ENCODE assay signal across 1 cellular context in the genomic region with DNA sequence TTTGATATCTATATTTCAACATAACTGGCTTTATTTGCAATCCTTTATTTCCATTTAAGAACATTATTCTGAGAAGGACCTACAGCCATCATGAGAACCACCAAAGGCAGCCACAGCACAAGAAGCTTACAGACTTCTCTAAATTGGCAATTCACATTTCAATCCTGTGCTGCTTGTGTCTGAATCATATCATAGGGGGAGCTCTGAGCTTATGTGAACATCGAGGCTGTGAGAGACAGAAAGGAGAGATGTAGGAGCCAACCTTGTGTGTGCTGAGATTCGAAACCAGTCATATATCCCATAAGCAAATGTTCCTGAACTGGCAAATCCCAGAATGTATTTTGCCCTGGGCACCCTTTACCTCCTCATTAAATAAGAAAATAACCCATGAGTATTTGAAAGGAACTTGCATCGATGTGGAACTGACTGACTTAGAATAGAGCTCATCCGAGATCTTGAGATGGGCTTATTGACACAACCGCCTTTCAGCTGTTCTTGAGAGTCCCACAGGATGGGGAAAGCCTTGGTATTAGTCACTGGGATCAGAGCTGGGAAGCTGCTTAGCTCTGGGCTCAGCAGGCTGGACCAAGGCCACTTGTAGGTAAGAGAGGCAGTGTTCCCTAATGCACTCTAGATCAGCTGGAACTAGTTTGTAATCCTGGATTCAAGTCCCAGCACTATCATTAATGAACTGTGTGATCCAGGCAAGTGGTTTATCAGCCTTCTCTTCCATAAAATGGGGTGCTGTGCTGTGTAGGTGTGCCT.
TF ChIP-seq lines count a peak whose summit lies in the region.

No MANE protein-coding gene starts in this region.

TF ChIP-seq in SK-N-SH, 30 proteins besides CTCF, POLR2A, EP300 and RAD21 (continued from another document):
- TF ChIP-seq, protein P1, sequence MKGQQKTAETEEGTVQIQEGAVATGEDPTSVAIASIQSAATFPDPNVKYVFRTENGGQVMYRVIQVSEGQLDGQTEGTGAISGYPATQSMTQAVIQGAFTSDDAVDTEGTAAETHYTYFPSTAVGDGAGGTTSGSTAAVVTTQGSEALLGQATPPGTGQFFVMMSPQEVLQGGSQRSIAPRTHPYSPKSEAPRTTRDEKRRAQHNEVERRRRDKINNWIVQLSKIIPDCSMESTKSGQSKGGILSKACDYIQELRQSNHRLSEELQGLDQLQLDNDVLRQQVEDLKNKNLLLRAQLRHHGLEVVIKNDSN (IDR thresholded peaks at IDR 0.05; ENCODE audit: borderline replicate concordance, low read depth): no peak
- TF ChIP-seq POLR2AphosphoS5 (IDR thresholded peaks at IDR 0.05; ENCODE audit: low read depth, low read length): no peak
- TF ChIP-seq FOSL2 (IDR thresholded peaks at IDR 0.05; ENCODE audit: borderline replicate concordance, low read depth): no peak
- TF ChIP-seq YY1 (IDR thresholded peaks at IDR 0.05; ENCODE audit: low read depth): no peak
- TF ChIP-seq GABPA (IDR thresholded peaks at IDR 0.05; ENCODE audit: low read depth): no peak
- no peak for TF ChIP-seq MAX (IDR thresholded peaks at IDR 0.05; ENCODE audit: low read depth)
- no peak for TF ChIP-seq NFIC (IDR thresholded peaks at IDR 0.05; ENCODE audit: borderline replicate concordance)
- TF ChIP-seq TAF1 (IDR thresholded peaks at IDR 0.05; ENCODE audit: borderline replicate concordance, low read depth, low read length): no peak
- no peak for TF ChIP-seq EZH2phosphoT487 (IDR thresholded peaks at IDR 0.05; ENCODE audit: borderline replicate concordance, low read depth)
- no peak for TF ChIP-seq TEAD4 (IDR thresholded peaks at IDR 0.05; ENCODE audit: borderline replicate concordance, insufficient read depth)
- TF ChIP-seq, protein P2, sequence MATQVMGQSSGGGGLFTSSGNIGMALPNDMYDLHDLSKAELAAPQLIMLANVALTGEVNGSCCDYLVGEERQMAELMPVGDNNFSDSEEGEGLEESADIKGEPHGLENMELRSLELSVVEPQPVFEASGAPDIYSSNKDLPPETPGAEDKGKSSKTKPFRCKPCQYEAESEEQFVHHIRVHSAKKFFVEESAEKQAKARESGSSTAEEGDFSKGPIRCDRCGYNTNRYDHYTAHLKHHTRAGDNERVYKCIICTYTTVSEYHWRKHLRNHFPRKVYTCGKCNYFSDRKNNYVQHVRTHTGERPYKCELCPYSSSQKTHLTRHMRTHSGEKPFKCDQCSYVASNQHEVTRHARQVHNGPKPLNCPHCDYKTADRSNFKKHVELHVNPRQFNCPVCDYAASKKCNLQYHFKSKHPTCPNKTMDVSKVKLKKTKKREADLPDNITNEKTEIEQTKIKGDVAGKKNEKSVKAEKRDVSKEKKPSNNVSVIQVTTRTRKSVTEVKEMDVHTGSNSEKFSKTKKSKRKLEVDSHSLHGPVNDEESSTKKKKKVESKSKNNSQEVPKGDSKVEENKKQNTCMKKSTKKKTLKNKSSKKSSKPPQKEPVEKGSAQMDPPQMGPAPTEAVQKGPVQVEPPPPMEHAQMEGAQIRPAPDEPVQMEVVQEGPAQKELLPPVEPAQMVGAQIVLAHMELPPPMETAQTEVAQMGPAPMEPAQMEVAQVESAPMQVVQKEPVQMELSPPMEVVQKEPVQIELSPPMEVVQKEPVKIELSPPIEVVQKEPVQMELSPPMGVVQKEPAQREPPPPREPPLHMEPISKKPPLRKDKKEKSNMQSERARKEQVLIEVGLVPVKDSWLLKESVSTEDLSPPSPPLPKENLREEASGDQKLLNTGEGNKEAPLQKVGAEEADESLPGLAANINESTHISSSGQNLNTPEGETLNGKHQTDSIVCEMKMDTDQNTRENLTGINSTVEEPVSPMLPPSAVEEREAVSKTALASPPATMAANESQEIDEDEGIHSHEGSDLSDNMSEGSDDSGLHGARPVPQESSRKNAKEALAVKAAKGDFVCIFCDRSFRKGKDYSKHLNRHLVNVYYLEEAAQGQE (IDR thresholded peaks at IDR 0.05; ENCODE audit: low read depth, low read length): no peak
- no peak for TF ChIP-seq FOXJ3 (CRISPR knock-in tag; IDR thresholded peaks at IDR 0.05)
- TF ChIP-seq CHD2 (IDR thresholded peaks at IDR 0.05; ENCODE audit: low read length, partially characterized antibody): no peak
